Comparison of ENCODE assay signal across 24 cellular contexts in genomic region chr4:114945616-114946015, GRCh38.
"Had no signal": no experiment of that assay in that cellular context is flagged by ENCODE, and none has a peak within 500 bp of the region (broad histone marks: within the 10 kb centered on the region; RNA-seq: fewer than 3 reads in every experiment).

No MANE protein-coding gene starts in this region.

- H3K4me1 ChIP-seq: colonic mucosa, esophagus muscularis mucosa, esophagus squamous epithelium, foreskin keratinocyte, gastrocnemius medialis, gastroesophageal sphincter, heart left ventricle, heart right ventricle had no signal

- DNase-seq: colonic mucosa; cortex of kidney; dermis blood vessel endothelial cell; dorsolateral prefrontal cortex; effector CD4-positive, alpha-beta T cell; effector CD8-positive, alpha-beta T cell; effector memory CD4-positive, alpha-beta T cell; effector memory CD8-positive, alpha-beta T cell; endodermal cell; erythroblast; esophagus squamous epithelium; foreskin fibroblast; foreskin keratinocyte; foreskin melanocyte; gastrocnemius medialis; glutamatergic neuron; head of caudate nucleus; heart left ventricle; heart right ventricle had no signal

- H3K9me3 ChIP-seq: colonic mucosa, esophagus muscularis mucosa, esophagus squamous epithelium, gastrocnemius medialis, gastroesophageal sphincter, heart left ventricle had no signal

- ATAC-seq: effector memory CD8-positive, alpha-beta T cell; esophagus mucosa; foreskin keratinocyte; gastrocnemius medialis; gastroesophageal sphincter; heart left ventricle; heart right ventricle had no signal

- H3K4me3 ChIP-seq: colonic mucosa, coronary artery, dorsolateral prefrontal cortex, esophagus muscularis mucosa, esophagus squamous epithelium, gastrocnemius medialis, gastroesophageal sphincter, heart left ventricle, heart right ventricle had no signal

- H3K27ac ChIP-seq: colonic mucosa, coronary artery, dorsolateral prefrontal cortex, epithelial cell of prostate, esophagus muscularis mucosa, esophagus squamous epithelium, foreskin keratinocyte, gastrocnemius medialis, gastroesophageal sphincter, heart left ventricle, heart right ventricle had no signal

- H3K36me3 ChIP-seq: colonic mucosa, esophagus muscularis mucosa, esophagus squamous epithelium, gastrocnemius medialis, gastroesophageal sphincter, heart left ventricle, heart right ventricle had no signal
